8 cellular contexts compared by ENCODE assay signal in genomic region chr18:76274470-76275289, GRCh38.
A peak's percentile ranks its signal among the peaks of the same experiment; 100 is the strongest.
DNase-seq lines count a peak whose midpoint lies in the region; ATAC-seq and TF ChIP-seq lines count a peak whose summit lies in the region.

No MANE protein-coding gene starts in this region.

- CTCF ChIA-PET in activated CD8-positive, alpha-beta T cell treated with anti-CD3 and anti-CD28 coated beads for 36 hours (lab: Charles Lee) = no interaction called here
- CTCF ChIA-PET in activated CD8-positive, alpha-beta T cell treated with anti-CD3 and anti-CD28 coated beads, Interleukin-2, amount 10 ng/mL, durations not matched to agents 7 days and 5 days (lab: Charles Lee) = no interaction called here

- H3K9me3 ChIP-seq in thoracic aorta = no peaks in the 10 kb centered on the region

- H3K27ac ChIP-seq in thoracic aorta = no peak overlapping the region

- H3K9me3 Mint-ChIP-seq in activated CD8-positive, alpha-beta T cell treated with anti-CD3 and anti-CD28 coated beads for 36 hours = no peaks in the 10 kb centered on the region
- H3K9me3 Mint-ChIP-seq in activated CD8-positive, alpha-beta T cell treated with anti-CD3 and anti-CD28 coated beads, Interleukin-2, amount 10 ng/mL, durations not matched to agents 7 days and 5 days (ENCODE audit: insufficient read depth) = no peaks in the 10 kb centered on the region
- H3K9me3 Mint-ChIP-seq in glutamatergic neuron (ENCODE audit: unreplicated experiment) = no peaks in the 10 kb centered on the region

- intact Hi-C loops in activated CD8-positive, alpha-beta T cell treated with anti-CD3 and anti-CD28 coated beads for 36 hours (cut with micrococcal nuclease) = no loop called here

- no peaks in the 10 kb centered on the region for H3K4me1 Mint-ChIP-seq in activated CD8-positive, alpha-beta T cell treated with anti-CD3 and anti-CD28 coated beads for 36 hours (ENCODE audit: low read depth)
- no peaks in the 10 kb centered on the region for H3K4me1 Mint-ChIP-seq in activated CD8-positive, alpha-beta T cell treated with anti-CD3 and anti-CD28 coated beads, Interleukin-2, amount 10 ng/mL, durations not matched to agents 7 days and 5 days (ENCODE audit: low read depth)
- no peaks in the 10 kb centered on the region for H3K4me1 Mint-ChIP-seq in glutamatergic neuron (ENCODE audit: low read depth, unreplicated experiment)

- H3K36me3 ChIP-seq in thoracic aorta = no peaks in the 10 kb centered on the region

- ATAC-seq in activated CD8-positive, alpha-beta T cell treated with anti-CD3 and anti-CD28 coated beads for 36 hours = no peak
- ATAC-seq in activated CD8-positive, alpha-beta T cell treated with anti-CD3 and anti-CD28 coated beads, Interleukin-2, amount 10 ng/mL, durations not matched to agents 7 days and 5 days = no peak
- ATAC-seq in thoracic aorta (ENCODE audit: insufficient number of reproducible peaks, low FRiP score, low read depth) (no peak), HG02885 (IDR thresholded peaks at IDR 0.05; ENCODE audit: poor library complexity, unreplicated experiment) (no peak), GM18498 (IDR thresholded peaks at IDR 0.05; ENCODE audit: unreplicated experiment) (no peak)

- no peaks in the 10 kb centered on the region for H3K36me3 Mint-ChIP-seq in activated CD8-positive, alpha-beta T cell treated with anti-CD3 and anti-CD28 coated beads for 36 hours (ENCODE audit: low read depth)
- H3K36me3 Mint-ChIP-seq in activated CD8-positive, alpha-beta T cell treated with anti-CD3 and anti-CD28 coated beads, Interleukin-2, amount 10 ng/mL, durations not matched to agents 7 days and 5 days (ENCODE audit: low read depth) = no peaks in the 10 kb centered on the region
- no peaks in the 10 kb centered on the region for H3K36me3 Mint-ChIP-seq in glutamatergic neuron (ENCODE audit: unreplicated experiment)

- peak; percentile 10 for DNase-seq in activated CD8-positive, alpha-beta T cell treated with anti-CD3 and anti-CD28 coated beads for 36 hours
- DNase-seq in activated CD8-positive, alpha-beta T cell treated with anti-CD3 and anti-CD28 coated beads, Interleukin-2, amount 10 ng/mL, durations not matched to agents 7 days and 5 days = no peak
- peak; percentile 74 for DNase-seq in NCI-H510A (lab: John Stamatoyannopoulos, UW)
- peak; percentile 68 for DNase-seq in glutamatergic neuron
- no peak for DNase-seq in thoracic aorta (ENCODE audit: low spot score)
- no peak for DNase-seq in stimulated activated CD4-positive, alpha-beta T cell treated with anti-CD3 and anti-CD28 coated beads, Interleukin-1b, Interleukin-23, amount 100 ng/mL, for 48 hours

- H3K4me3 Mint-ChIP-seq in activated CD8-positive, alpha-beta T cell treated with anti-CD3 and anti-CD28 coated beads for 36 hours = no peak overlapping the region
- H3K4me3 Mint-ChIP-seq in activated CD8-positive, alpha-beta T cell treated with anti-CD3 and anti-CD28 coated beads, Interleukin-2, amount 10 ng/mL, durations not matched to agents 7 days and 5 days = no peak overlapping the region
- H3K4me3 Mint-ChIP-seq in glutamatergic neuron (ENCODE audit: unreplicated experiment) = no peak overlapping the region

- H3K4me1 ChIP-seq in thoracic aorta (ENCODE audit: control insufficient read depth in 1 of 2, low read depth in 2 of 2) = no peaks in the 10 kb centered on the region

- H3K4me3 ChIP-seq in thoracic aorta = no peak overlapping the region

- POLR2A ChIA-PET in activated CD8-positive, alpha-beta T cell treated with anti-CD3 and anti-CD28 coated beads for 36 hours (lab: Charles Lee) = no interaction called here
- POLR2A ChIA-PET in activated CD8-positive, alpha-beta T cell treated with anti-CD3 and anti-CD28 coated beads, Interleukin-2, amount 10 ng/mL, durations not matched to agents 7 days and 5 days (lab: Charles Lee) = no interaction called here

- no peak for TF ChIP-seq CTCF in activated CD8-positive, alpha-beta T cell treated with anti-CD3 and anti-CD28 coated beads for 36 hours (IDR thresholded peaks at IDR 0.05)
- TF ChIP-seq CTCF in glutamatergic neuron (IDR thresholded peaks at IDR 0.05; ENCODE audit: partially characterized antibody, unreplicated experiment) (no peak), thoracic aorta (IDR thresholded peaks at IDR 0.05) (peak; percentile 16)

- H3K27me3 ChIP-seq in thoracic aorta (replicated peaks; ENCODE audit: insufficient read depth) = no peaks in the 10 kb centered on the region

- no peak overlapping the region for H3K27ac Mint-ChIP-seq in activated CD8-positive, alpha-beta T cell treated with anti-CD3 and anti-CD28 coated beads for 36 hours
- no peak overlapping the region for H3K27ac Mint-ChIP-seq in activated CD8-positive, alpha-beta T cell treated with anti-CD3 and anti-CD28 coated beads, Interleukin-2, amount 10 ng/mL, durations not matched to agents 7 days and 5 days
- H3K27ac Mint-ChIP-seq in glutamatergic neuron (ENCODE audit: unreplicated experiment) = no peak overlapping the region

- H3K27me3 Mint-ChIP-seq in activated CD8-positive, alpha-beta T cell treated with anti-CD3 and anti-CD28 coated beads for 36 hours = peaks cover 2% of the 10 kb centered on the region
- peaks cover 3% of the 10 kb centered on the region for H3K27me3 Mint-ChIP-seq in activated CD8-positive, alpha-beta T cell treated with anti-CD3 and anti-CD28 coated beads, Interleukin-2, amount 10 ng/mL, durations not matched to agents 7 days and 5 days (ENCODE audit: low read depth)
- peaks cover 5% of the 10 kb centered on the region for H3K27me3 Mint-ChIP-seq in glutamatergic neuron (ENCODE audit: unreplicated experiment)

Comparison
In these comparisons a context has a peak if more than half of its experiments do, and no peak if none do; other contexts are left out.
1. DNase-seq: peak in activated CD8-positive, alpha-beta T cell treated with anti-CD3 and anti-CD28 coated beads for 36 hours (single experiment), NCI-H510A (single experiment) and glutamatergic neuron (single experiment); none in activated CD8-positive, alpha-beta T cell treated with anti-CD3 and anti-CD28 coated beads, Interleukin-2, amount 10 ng/mL, durations not matched to agents 7 days and 5 days (single experiment), thoracic aorta (single experiment) and stimulated activated CD4-positive, alpha-beta T cell treated with anti-CD3 and anti-CD28 coated beads, Interleukin-1b, Interleukin-23, amount 100 ng/mL, for 48 hours (single experiment).